Comparison of ENCODE assay signal across 8 cellular contexts in genomic region chr9:77751341-77752091, GRCh38.
DNase-seq lines count a peak whose midpoint lies in the region; ATAC-seq and TF ChIP-seq lines count a peak whose summit lies in the region.

No MANE protein-coding gene starts in this region.

- H3K4me1 Mint-ChIP-seq in activated CD4-positive, alpha-beta memory T cell treated with anti-CD3 and anti-CD28 coated beads for 36 hours (ENCODE audit: low read depth) = peaks cover 21% of the 10 kb centered on the region

- TF ChIP-seq CTCF in DOHH2 (IDR thresholded peaks at IDR 0.05; ENCODE audit: low read depth, low read length, poor library complexity, severe bottlenecking) (peak; percentile 57), OCI-LY1 (IDR thresholded peaks at IDR 0.05; ENCODE audit: low read length) (peak; percentile 62; the same call in 1 of the 2 replicates), liver (IDR thresholded peaks at IDR 0.05; ENCODE audit: low read depth, low read length, missing input control) (peak; percentile 53), transverse colon (IDR thresholded peaks at IDR 0.05) (peak; percentile 50 to 62 (median 54))

- no peak overlapping the region for H3K4me3 ChIP-seq in DOHH2 (ENCODE audit: low read length)
- no peak overlapping the region for H3K4me3 ChIP-seq in OCI-LY1 (ENCODE audit: low read depth, low read length, poor library complexity, severe bottlenecking)
- no peak overlapping the region for H3K4me3 ChIP-seq in liver (ENCODE audit: low read depth in 1 of 3, low read length in 3 of 3)
- H3K4me3 ChIP-seq in transverse colon = no peak overlapping the region

- intact Hi-C loops in transverse colon (cut with DNase I; ENCODE audit: low total_unique reads) = loop anchor here (5.0 kb wide), 2 partner anchors 294 to 319 kb away; no protein-coding TSS in a partner anchor
- intact Hi-C loops in activated CD4-positive, alpha-beta memory T cell treated with anti-CD3 and anti-CD28 coated beads for 36 hours (cut with micrococcal nuclease) = loop anchor here (1.0 to 5.0 kb wide), 4 partner anchors 88 to 319 kb away; no protein-coding TSS in a partner anchor

- TF ChIP-seq EP300 in transverse colon (IDR thresholded peaks at IDR 0.05; ENCODE audit: low read depth) = no peak

- CTCF ChIA-PET in activated CD4-positive, alpha-beta memory T cell treated with anti-CD3 and anti-CD28 coated beads for 36 hours (lab: Charles Lee) = interaction anchor here (0.6 to 3.3 kb wide), 21 partner anchors 8 to 370 kb away, joined by 3 to 38 read pairs (median 4); no protein-coding TSS in a partner anchor

- H4K20me1 ChIP-seq in DOHH2 (ENCODE audit: control insufficient read depth, insufficient read depth, low read depth, low read length) (no peaks in the 10 kb centered on the region), OCI-LY1 (ENCODE audit: insufficient read depth, low read length) (no peaks in the 10 kb centered on the region)

- H3K9me2 ChIP-seq in DOHH2 (replicated peaks; ENCODE audit: control insufficient read depth, low read length) = no peaks in the 10 kb centered on the region
- no peaks in the 10 kb centered on the region for H3K9me2 ChIP-seq in OCI-LY1 (ENCODE audit: low read depth, low read length)

- H3K27me3 ChIP-seq in DOHH2 (ENCODE audit: control insufficient read depth, low read length) (peaks cover 8% of the 10 kb centered on the region; the same call in 1 of the 2 replicates), OCI-LY1 (ENCODE audit: insufficient read depth, low read length) (no peaks in the 10 kb centered on the region), liver (ENCODE audit: control insufficient read depth in 4 of 4, insufficient read depth in 4 of 4, low read length in 3 of 4) (no peaks in the 10 kb centered on the region), transverse colon (no peaks in the 10 kb centered on the region)

- H3K4me2 ChIP-seq in DOHH2 (ENCODE audit: low read length) (no peak overlapping the region), OCI-LY1 (ENCODE audit: low read length) (no peak overlapping the region)

- no peaks in the 10 kb centered on the region for H3F3A ChIP-seq in DOHH2 (ENCODE audit: control insufficient read depth, insufficient read depth)
- H3F3A ChIP-seq in OCI-LY1 (ENCODE audit: insufficient read depth, low read length) = no peaks in the 10 kb centered on the region

- peak; percentile 16 for DNase-seq in HuH-7.5 (ENCODE audit: low spot score)
- peak in 8 of 61 donors; percentile 3 to 36 (median 28) for DNase-seq in caudate nucleus (lab: John Stamatoyannopoulos, UW)
- no peak for DNase-seq in transverse colon
- DNase-seq in activated CD4-positive, alpha-beta memory T cell treated with anti-CD3 and anti-CD28 coated beads for 36 hours = no peak

- 50% methylated on average over 8 of the region's 8 CpGs for WGBS in liver
- WGBS in transverse colon (ENCODE audit: low coverage in 1 of 2), 2 donors = 30 to 46% methylated on average over 7 to 8 of the region's 8 CpGs

- H3K27ac ChIP-seq in DOHH2 (ENCODE audit: low read depth, low read length) (no peak overlapping the region), OCI-LY1 (ENCODE audit: low read depth, low read length, poor library complexity, severe bottlenecking) (no peak overlapping the region), caudate nucleus (ENCODE audit: low read depth, low read length) (peak overlapping the region; percentile 46), liver (ENCODE audit: low read depth in 1 of 2, low read length in 2 of 2) (no peak overlapping the region), transverse colon (peak overlapping the region; percentile 37 to 68 (median 62))

- peak; percentile 83 for TF ChIP-seq RAD21 in liver (IDR thresholded peaks at IDR 0.05)

- no peak for ATAC-seq in HG02571 (IDR thresholded peaks at IDR 0.05; ENCODE audit: unreplicated experiment)

- H3K9me3 Mint-ChIP-seq in activated CD4-positive, alpha-beta memory T cell treated with anti-CD3 and anti-CD28 coated beads for 36 hours = no peaks in the 10 kb centered on the region

- H3K27me3 Mint-ChIP-seq in activated CD4-positive, alpha-beta memory T cell treated with anti-CD3 and anti-CD28 coated beads for 36 hours = no peaks in the 10 kb centered on the region

- H3K27ac Mint-ChIP-seq in activated CD4-positive, alpha-beta memory T cell treated with anti-CD3 and anti-CD28 coated beads for 36 hours = no peak overlapping the region

- no peak overlapping the region for H3K9ac ChIP-seq in OCI-LY1 (ENCODE audit: low read length)
- no peak overlapping the region for H3K9ac ChIP-seq in liver (ENCODE audit: low read depth in 1 of 2, low read length in 2 of 2)

- no peaks in the 10 kb centered on the region for H3K9me3 ChIP-seq in DOHH2 (ENCODE audit: control insufficient read depth, insufficient read depth, low read length)
- no peaks in the 10 kb centered on the region for H3K9me3 ChIP-seq in OCI-LY1 (ENCODE audit: low read length)
- H3K9me3 ChIP-seq in liver (ENCODE audit: control insufficient read depth in 4 of 4, low read length in 3 of 4) = no peaks in the 10 kb centered on the region
- no peaks in the 10 kb centered on the region for H3K9me3 ChIP-seq in transverse colon

- H3K36me3 Mint-ChIP-seq in activated CD4-positive, alpha-beta memory T cell treated with anti-CD3 and anti-CD28 coated beads for 36 hours = no peaks in the 10 kb centered on the region

- no peak for TF ChIP-seq POLR2A in transverse colon (IDR thresholded peaks at IDR 0.05)

- H2AFZ ChIP-seq in OCI-LY1 (ENCODE audit: low read length) = no peak overlapping the region

- H3K4me3 Mint-ChIP-seq in activated CD4-positive, alpha-beta memory T cell treated with anti-CD3 and anti-CD28 coated beads for 36 hours = no peak overlapping the region

- H3K79me2 ChIP-seq in DOHH2 (ENCODE audit: control insufficient read depth, low read length) (no peaks in the 10 kb centered on the region), OCI-LY1 (ENCODE audit: insufficient read depth, low read length) (no peaks in the 10 kb centered on the region)

- in situ Hi-C loops in transverse colon (cut with MboI; ENCODE audit: low pct_ligation_motif_present in 1 of 4, low pct_unique_long_range_greater_than_20kb in 1 of 4, low sequenced_read_pairs in 3 of 4) = loop anchor here in 1 of 4 donors (25.0 kb wide), 1 partner anchor 89 kb away; no protein-coding TSS in a partner anchor

- H3K4me1 ChIP-seq in DOHH2 (ENCODE audit: control insufficient read depth, low read length) (no peaks in the 10 kb centered on the region), OCI-LY1 (ENCODE audit: insufficient read depth, low read length, severe bottlenecking) (no peaks in the 10 kb centered on the region), liver (ENCODE audit: control insufficient read depth in 4 of 4, insufficient read depth in 4 of 4, low read length in 3 of 4) (no peaks in the 10 kb centered on the region), transverse colon (peaks cover 9 to 29% (median 20%) of the 10 kb centered on the region in 4 donors)

- no peaks in the 10 kb centered on the region for H3K36me3 ChIP-seq in DOHH2 (ENCODE audit: control insufficient read depth, low read length)
- H3K36me3 ChIP-seq in OCI-LY1 (ENCODE audit: insufficient read depth, low read length) = no peaks in the 10 kb centered on the region
- H3K36me3 ChIP-seq in liver (ENCODE audit: control insufficient read depth in 4 of 4, insufficient read depth in 3 of 4, low read depth in 1 of 4, low read length in 3 of 4) = no peaks in the 10 kb centered on the region
- no peaks in the 10 kb centered on the region for H3K36me3 ChIP-seq in transverse colon

- POLR2A ChIA-PET in activated CD4-positive, alpha-beta memory T cell treated with anti-CD3 and anti-CD28 coated beads for 36 hours (lab: Charles Lee) = no interaction called here

TF ChIP-seq in liver, 16 proteins besides CTCF, POLR2A, EP300 and RAD21 (continues in another document):
- TF ChIP-seq MAX (IDR thresholded peaks at IDR 0.05) = no peak
- no peak for TF ChIP-seq ZBTB33 (IDR thresholded peaks at IDR 0.05)
- TF ChIP-seq HNF4G (IDR thresholded peaks at IDR 0.05) = no peak
- TF ChIP-seq REST (IDR thresholded peaks at IDR 0.05) = no peak

Comparison
In these comparisons a context has a peak if more than half of its experiments do, and no peak if none do; other contexts are left out.
1. H3K27ac ChIP-seq: peak in caudate nucleus (single experiment) and transverse colon (4 of 4); none in DOHH2 (single experiment), OCI-LY1 (single experiment) and liver (0 of 2).
2. Peak in every context shown above with its lines, with median percentiles within 50 percentile points of each other: CTCF ChIP-seq.